ENCODE assay signal across 9 cellular contexts in the genomic region with DNA sequence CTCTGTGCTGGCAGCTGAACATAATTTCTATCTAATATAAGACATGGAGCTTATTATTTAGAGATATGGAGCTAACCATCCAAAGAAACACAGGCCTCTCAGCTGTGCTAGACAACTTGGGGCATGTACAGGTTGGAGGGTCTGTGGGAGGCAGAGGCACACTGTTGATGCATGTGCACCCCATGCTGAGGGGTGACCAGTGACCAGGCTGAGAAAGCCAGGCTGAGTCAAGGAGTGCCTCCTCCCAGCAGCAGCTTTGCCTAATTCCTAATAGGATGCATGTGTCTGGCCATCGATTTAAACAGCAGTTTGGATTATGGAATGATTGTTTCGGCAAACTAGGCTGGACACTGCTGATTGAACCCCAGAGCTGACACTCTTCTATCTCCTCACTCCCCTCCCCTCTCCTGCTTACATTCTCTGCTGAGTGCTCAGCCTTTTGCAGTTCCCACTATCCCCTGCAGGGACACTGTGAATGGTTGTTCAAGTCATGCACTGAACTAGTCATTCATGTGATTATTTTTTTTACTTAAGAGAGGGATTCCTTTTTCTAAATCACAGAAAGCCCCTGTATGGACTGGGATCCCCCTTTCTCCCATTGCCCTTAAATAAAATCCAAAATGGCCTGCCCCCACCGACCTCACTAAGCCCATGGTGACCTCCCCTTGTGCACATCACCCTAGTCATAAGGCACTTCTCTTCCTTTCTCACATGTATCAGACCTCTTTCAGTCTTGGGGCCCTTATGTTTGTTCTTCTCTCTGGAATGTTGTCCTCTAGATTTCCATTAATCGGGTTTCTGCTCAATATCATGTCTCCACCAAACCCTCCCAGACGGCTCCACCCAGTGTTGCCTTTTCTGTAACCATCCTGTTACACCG.
DNase-seq lines count a peak whose midpoint lies in the region; ATAC-seq and TF ChIP-seq lines count a peak whose summit lies in the region.
"Had no signal": no experiment of that assay in that cellular context is flagged by ENCODE, and none has a peak within 500 bp of the region (broad histone marks: within the 10 kb centered on the region; RNA-seq: fewer than 3 reads in every experiment).

No MANE protein-coding gene starts in this region.

- H3K36me3 Mint-ChIP-seq in chondrocyte (ENCODE audit: low read depth), result no peaks in the 10 kb centered on the region
- no peaks in the 10 kb centered on the region for H3K36me3 Mint-ChIP-seq in mesothelial cell of epicardium
- H3K36me3 Mint-ChIP-seq: activated naive CD8-positive, alpha-beta T cell had no signal

- no peak for ATAC-seq in GM18873 (IDR thresholded peaks at IDR 0.05; ENCODE audit: low FRiP score, unreplicated experiment)
- ATAC-seq in HG03565 (IDR thresholded peaks at IDR 0.05; ENCODE audit: unreplicated experiment), result no peak
- no peak for ATAC-seq in GM21737 (IDR thresholded peaks at IDR 0.05; ENCODE audit: unreplicated experiment)

- H3K4me1 Mint-ChIP-seq in chondrocyte (ENCODE audit: low read depth) (peaks cover 9% of the 10 kb centered on the region), mesothelial cell of epicardium (peaks cover 19% of the 10 kb centered on the region)

- peaks cover 20% of the 10 kb centered on the region for H3K27me3 Mint-ChIP-seq in chondrocyte (ENCODE audit: low read depth)
- H3K27me3 Mint-ChIP-seq in mesothelial cell of epicardium (ENCODE audit: low read depth), result no peaks in the 10 kb centered on the region
- H3K27me3 Mint-ChIP-seq: activated naive CD8-positive, alpha-beta T cell had no signal

- TF ChIP-seq POLR2A in NB4 (IDR thresholded peaks at IDR 0.05; ENCODE audit: extremely low read depth, insufficient read length), result no peak

- H3K4me3 ChIP-seq in NB4 (ENCODE audit: low read depth, low read length), result no peak overlapping the region

- H3K4me3 Mint-ChIP-seq in chondrocyte (ENCODE audit: unreplicated experiment), result no peak overlapping the region
- H3K4me3 Mint-ChIP-seq in mesothelial cell of epicardium, result no peak overlapping the region
- H3K4me3 Mint-ChIP-seq: activated naive CD8-positive, alpha-beta T cell had no signal

- H3K27ac Mint-ChIP-seq in chondrocyte (ENCODE audit: unreplicated experiment) (no peak overlapping the region), mesothelial cell of epicardium (no peak overlapping the region)
- H3K27ac Mint-ChIP-seq: activated naive CD8-positive, alpha-beta T cell had no signal

- H3K9me3 Mint-ChIP-seq in chondrocyte (ENCODE audit: low read depth) (no peaks in the 10 kb centered on the region), mesothelial cell of epicardium (no peaks in the 10 kb centered on the region)

- peak; percentile 35 for DNase-seq in stimulated activated CD4-positive, alpha-beta T cell treated with anti-CD3 and anti-CD28 coated beads, Interleukin-15, amount 100 ng/mL, for 24 hours
- DNase-seq in stimulated activated CD4-positive, alpha-beta T cell treated with anti-CD3 and anti-CD28 coated beads, Interleukin-12 subunit alpha, Interleukin-12 subunit beta, amount 100 ng/mL, for 4 hours, result no peak
- DNase-seq in NB4 (ENCODE audit: low read depth) (peak; percentile 43), chondrocyte (ENCODE audit: low spot score) (no peak), mesothelial cell of epicardium (ENCODE audit: low spot score in 2 of 2, unreplicated experiment in 2 of 2) (no peak)

- TF ChIP-seq CTCF in NB4 (IDR thresholded peaks at IDR 0.05; ENCODE audit: low read depth, low read length) (peak; percentile 34), chondrocyte (IDR thresholded peaks at IDR 0.05) (peak; percentile 73), mesothelial cell of epicardium (IDR thresholded peaks at IDR 0.05; ENCODE audit: unreplicated experiment) (peak; percentile 55)

Comparison
In these comparisons a context has a peak if more than half of its experiments do, and no peak if none do; other contexts are left out.
1. DNase-seq: peak in stimulated activated CD4-positive, alpha-beta T cell treated with anti-CD3 and anti-CD28 coated beads, Interleukin-15, amount 100 ng/mL, for 24 hours (single experiment) and NB4 (single experiment); none in stimulated activated CD4-positive, alpha-beta T cell treated with anti-CD3 and anti-CD28 coated beads, Interleukin-12 subunit alpha, Interleukin-12 subunit beta, amount 100 ng/mL, for 4 hours (single experiment), chondrocyte (single experiment) and mesothelial cell of epicardium (0 of 2).
2. Peak in every context shown above with its lines, with median percentiles within 50 percentile points of each other: CTCF ChIP-seq.